1 cellular context compared by ENCODE assay signal in the genomic region with DNA sequence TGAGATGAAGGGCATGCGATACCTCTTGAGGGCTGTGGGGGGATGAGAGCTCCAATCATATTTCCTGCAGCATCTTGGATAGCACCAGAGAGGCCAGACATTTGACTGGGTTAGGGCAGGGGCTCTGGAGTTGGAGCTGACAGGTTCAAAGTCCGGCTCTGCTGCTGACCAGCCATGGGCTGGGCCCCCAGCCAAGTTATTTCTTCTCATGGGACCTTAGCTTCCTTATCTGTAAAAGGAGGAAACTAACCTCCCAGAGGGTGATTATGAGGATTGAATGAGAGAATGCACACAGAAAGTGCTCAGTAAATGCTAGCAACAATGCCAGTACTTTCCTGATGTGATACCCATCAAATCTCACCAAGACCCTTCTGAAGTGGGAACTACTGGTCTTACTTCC.
TF ChIP-seq lines count a peak whose summit lies in the region.

No MANE protein-coding gene starts in this region.

TF ChIP-seq in K562, 482 proteins besides CTCF, POLR2A, EP300 and RAD21 (continued from another document):
- TF ChIP-seq, protein P1, sequence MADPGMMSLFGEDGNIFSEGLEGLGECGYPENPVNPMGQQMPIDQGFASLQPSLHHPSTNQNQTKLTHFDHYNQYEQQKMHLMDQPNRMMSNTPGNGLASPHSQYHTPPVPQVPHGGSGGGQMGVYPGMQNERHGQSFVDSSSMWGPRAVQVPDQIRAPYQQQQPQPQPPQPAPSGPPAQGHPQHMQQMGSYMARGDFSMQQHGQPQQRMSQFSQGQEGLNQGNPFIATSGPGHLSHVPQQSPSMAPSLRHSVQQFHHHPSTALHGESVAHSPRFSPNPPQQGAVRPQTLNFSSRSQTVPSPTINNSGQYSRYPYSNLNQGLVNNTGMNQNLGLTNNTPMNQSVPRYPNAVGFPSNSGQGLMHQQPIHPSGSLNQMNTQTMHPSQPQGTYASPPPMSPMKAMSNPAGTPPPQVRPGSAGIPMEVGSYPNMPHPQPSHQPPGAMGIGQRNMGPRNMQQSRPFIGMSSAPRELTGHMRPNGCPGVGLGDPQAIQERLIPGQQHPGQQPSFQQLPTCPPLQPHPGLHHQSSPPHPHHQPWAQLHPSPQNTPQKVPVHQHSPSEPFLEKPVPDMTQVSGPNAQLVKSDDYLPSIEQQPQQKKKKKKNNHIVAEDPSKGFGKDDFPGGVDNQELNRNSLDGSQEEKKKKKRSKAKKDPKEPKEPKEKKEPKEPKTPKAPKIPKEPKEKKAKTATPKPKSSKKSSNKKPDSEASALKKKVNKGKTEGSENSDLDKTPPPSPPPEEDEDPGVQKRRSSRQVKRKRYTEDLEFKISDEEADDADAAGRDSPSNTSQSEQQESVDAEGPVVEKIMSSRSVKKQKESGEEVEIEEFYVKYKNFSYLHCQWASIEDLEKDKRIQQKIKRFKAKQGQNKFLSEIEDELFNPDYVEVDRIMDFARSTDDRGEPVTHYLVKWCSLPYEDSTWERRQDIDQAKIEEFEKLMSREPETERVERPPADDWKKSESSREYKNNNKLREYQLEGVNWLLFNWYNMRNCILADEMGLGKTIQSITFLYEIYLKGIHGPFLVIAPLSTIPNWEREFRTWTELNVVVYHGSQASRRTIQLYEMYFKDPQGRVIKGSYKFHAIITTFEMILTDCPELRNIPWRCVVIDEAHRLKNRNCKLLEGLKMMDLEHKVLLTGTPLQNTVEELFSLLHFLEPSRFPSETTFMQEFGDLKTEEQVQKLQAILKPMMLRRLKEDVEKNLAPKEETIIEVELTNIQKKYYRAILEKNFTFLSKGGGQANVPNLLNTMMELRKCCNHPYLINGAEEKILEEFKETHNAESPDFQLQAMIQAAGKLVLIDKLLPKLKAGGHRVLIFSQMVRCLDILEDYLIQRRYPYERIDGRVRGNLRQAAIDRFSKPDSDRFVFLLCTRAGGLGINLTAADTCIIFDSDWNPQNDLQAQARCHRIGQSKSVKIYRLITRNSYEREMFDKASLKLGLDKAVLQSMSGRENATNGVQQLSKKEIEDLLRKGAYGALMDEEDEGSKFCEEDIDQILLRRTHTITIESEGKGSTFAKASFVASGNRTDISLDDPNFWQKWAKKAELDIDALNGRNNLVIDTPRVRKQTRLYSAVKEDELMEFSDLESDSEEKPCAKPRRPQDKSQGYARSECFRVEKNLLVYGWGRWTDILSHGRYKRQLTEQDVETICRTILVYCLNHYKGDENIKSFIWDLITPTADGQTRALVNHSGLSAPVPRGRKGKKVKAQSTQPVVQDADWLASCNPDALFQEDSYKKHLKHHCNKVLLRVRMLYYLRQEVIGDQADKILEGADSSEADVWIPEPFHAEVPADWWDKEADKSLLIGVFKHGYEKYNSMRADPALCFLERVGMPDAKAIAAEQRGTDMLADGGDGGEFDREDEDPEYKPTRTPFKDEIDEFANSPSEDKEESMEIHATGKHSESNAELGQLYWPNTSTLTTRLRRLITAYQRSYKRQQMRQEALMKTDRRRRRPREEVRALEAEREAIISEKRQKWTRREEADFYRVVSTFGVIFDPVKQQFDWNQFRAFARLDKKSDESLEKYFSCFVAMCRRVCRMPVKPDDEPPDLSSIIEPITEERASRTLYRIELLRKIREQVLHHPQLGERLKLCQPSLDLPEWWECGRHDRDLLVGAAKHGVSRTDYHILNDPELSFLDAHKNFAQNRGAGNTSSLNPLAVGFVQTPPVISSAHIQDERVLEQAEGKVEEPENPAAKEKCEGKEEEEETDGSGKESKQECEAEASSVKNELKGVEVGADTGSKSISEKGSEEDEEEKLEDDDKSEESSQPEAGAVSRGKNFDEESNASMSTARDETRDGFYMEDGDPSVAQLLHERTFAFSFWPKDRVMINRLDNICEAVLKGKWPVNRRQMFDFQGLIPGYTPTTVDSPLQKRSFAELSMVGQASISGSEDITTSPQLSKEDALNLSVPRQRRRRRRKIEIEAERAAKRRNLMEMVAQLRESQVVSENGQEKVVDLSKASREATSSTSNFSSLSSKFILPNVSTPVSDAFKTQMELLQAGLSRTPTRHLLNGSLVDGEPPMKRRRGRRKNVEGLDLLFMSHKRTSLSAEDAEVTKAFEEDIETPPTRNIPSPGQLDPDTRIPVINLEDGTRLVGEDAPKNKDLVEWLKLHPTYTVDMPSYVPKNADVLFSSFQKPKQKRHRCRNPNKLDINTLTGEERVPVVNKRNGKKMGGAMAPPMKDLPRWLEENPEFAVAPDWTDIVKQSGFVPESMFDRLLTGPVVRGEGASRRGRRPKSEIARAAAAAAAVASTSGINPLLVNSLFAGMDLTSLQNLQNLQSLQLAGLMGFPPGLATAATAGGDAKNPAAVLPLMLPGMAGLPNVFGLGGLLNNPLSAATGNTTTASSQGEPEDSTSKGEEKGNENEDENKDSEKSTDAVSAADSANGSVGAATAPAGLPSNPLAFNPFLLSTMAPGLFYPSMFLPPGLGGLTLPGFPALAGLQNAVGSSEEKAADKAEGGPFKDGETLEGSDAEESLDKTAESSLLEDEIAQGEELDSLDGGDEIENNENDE (IDR thresholded peaks at IDR 0.05; ENCODE audit: low read depth, low read length) = no peak
- no peak for TF ChIP-seq NR2C1 (IDR thresholded peaks at IDR 0.05)
- no peak for TF ChIP-seq NR2C1 (tag; IDR thresholded peaks at IDR 0.05)
- TF ChIP-seq SNAPC5 (CRISPR knock-in tag; IDR thresholded peaks at IDR 0.05) = no peak
- no peak for TF ChIP-seq HMG20B (CRISPR knock-in tag; IDR thresholded peaks at IDR 0.05)
- no peak for TF ChIP-seq FUS (optimal IDR thresholded peaks at IDR 0.05; ENCODE audit: low read depth, low read length)
- no peak for TF ChIP-seq SMC3 (conservative IDR thresholded peaks at IDR 0.05; ENCODE audit: insufficient read depth, low read depth, low read length)
- TF ChIP-seq, protein P2, sequence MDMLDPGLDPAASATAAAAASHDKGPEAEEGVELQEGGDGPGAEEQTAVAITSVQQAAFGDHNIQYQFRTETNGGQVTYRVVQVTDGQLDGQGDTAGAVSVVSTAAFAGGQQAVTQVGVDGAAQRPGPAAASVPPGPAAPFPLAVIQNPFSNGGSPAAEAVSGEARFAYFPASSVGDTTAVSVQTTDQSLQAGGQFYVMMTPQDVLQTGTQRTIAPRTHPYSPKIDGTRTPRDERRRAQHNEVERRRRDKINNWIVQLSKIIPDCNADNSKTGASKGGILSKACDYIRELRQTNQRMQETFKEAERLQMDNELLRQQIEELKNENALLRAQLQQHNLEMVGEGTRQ (CRISPR knock-in tag; IDR thresholded peaks at IDR 0.05) = no peak
- no peak for TF ChIP-seq ZNF146 (CRISPR knock-in tag; IDR thresholded peaks at IDR 0.05; ENCODE audit: unreplicated experiment)
- no peak for TF ChIP-seq PCBP1 (IDR thresholded peaks at IDR 0.05; ENCODE audit: low read depth, low read length, poor library complexity, severe bottlenecking)
- 0 out of 2 replicates have a peak, but pooled peaks have one; percentile 21 for TF ChIP-seq SMARCA4 (IDR thresholded peaks at IDR 0.05)
